1 cellular context compared by ENCODE assay signal in genomic region chr16:88811600-88811849, GRCh38.
TF ChIP-seq lines count a peak whose summit lies in the region.

No MANE protein-coding gene starts in this region.

TF ChIP-seq in K562, 482 proteins besides CTCF, POLR2A, EP300 and RAD21 (continued from another document and continues in another):
- TF ChIP-seq FUS (optimal IDR thresholded peaks at IDR 0.05; ENCODE audit: low read depth, low read length) (peak; percentile 76), OTX1 (CRISPR knock-in tag; IDR thresholded peaks at IDR 0.05) (0 out of 2 replicates have a peak, but pooled peaks have one; percentile 11), NFIC (IDR thresholded peaks at IDR 0.05) (no peak), HNRNPL (IDR thresholded peaks at IDR 0.05; ENCODE audit: low read depth, low read length) (0 out of 2 replicates have a peak, but pooled peaks have one; percentile 59), MAFF (IDR thresholded peaks at IDR 0.05; ENCODE audit: low read length) (no peak), IFI16 (CRISPR knock-in tag; IDR thresholded peaks at IDR 0.05) (no peak), TARDBP (IDR thresholded peaks at IDR 0.05) (no peak), PKNOX1 (IDR thresholded peaks at IDR 0.05) (no peak), SMAD3 (CRISPR knock-in tag; conservative IDR thresholded peaks at IDR 0.05) (no peak), TAF7 (tag; IDR thresholded peaks at IDR 0.05) (no peak), SMC3 (conservative IDR thresholded peaks at IDR 0.05; ENCODE audit: insufficient read depth, low read depth, low read length) (no peak), KDM1A (IDR thresholded peaks at IDR 0.05) (no peak), TCFL5 (CRISPR knock-in tag; conservative IDR thresholded peaks at IDR 0.05) (no peak), CSDE1 (IDR thresholded peaks at IDR 0.05) (no peak), ZNF253 (CRISPR knock-in tag; conservative IDR thresholded peaks at IDR 0.05) (no peak), PHF21A (IDR thresholded peaks at IDR 0.05; ENCODE audit: borderline replicate concordance, low read depth) (no peak), ARHGAP35 (IDR thresholded peaks at IDR 0.05; ENCODE audit: partially characterized antibody) (no peak), ZC3H11A (IDR thresholded peaks at IDR 0.05; ENCODE audit: low read depth, low read length) (no peak), IRF9 (tag; IDR thresholded peaks at IDR 0.05) (no peak), NFIX (CRISPR knock-in tag; IDR thresholded peaks at IDR 0.05; ENCODE audit: low read depth) (no peak), CGGBP1 (CRISPR knock-in tag; IDR thresholded peaks at IDR 0.05) (no peak), ADNP (tag; IDR thresholded peaks at IDR 0.05) (no peak), SIN3B (IDR thresholded peaks at IDR 0.05; ENCODE audit: low read depth) (no peak), SAP30 (IDR thresholded peaks at IDR 0.05; ENCODE audit: borderline replicate concordance, insufficient read depth, low read depth, low read length, poor library complexity, severe bottlenecking) (peak; percentile 89), EP400 (IDR thresholded peaks at IDR 0.05) (peak; percentile 89), ELF4 (CRISPR knock-in tag; IDR thresholded peaks at IDR 0.05) (no peak; the same call in 1 of the 2 replicates), HDAC1 (IDR thresholded peaks at IDR 0.05) (no peak), CHD4 (IDR thresholded peaks at IDR 0.05; ENCODE audit: insufficient read depth, insufficient replicate concordance, low read depth, low read length, poor library complexity, severe bottlenecking) (no peak), BCOR (IDR thresholded peaks at IDR 0.05) (no peak), SLC30A9 (CRISPR knock-in tag; IDR thresholded peaks at IDR 0.05) (no peak), GTF2A2 (tag; IDR thresholded peaks at IDR 0.05) (no peak), DLX4 (CRISPR knock-in tag; IDR thresholded peaks at IDR 0.05) (no peak), PCBP2 (IDR thresholded peaks at IDR 0.05; ENCODE audit: low read depth, low read length, poor library complexity, severe bottlenecking) (peak; percentile 18), FOXJ3 (CRISPR knock-in tag; IDR thresholded peaks at IDR 0.05) (no peak)
- TF ChIP-seq, protein P1, sequence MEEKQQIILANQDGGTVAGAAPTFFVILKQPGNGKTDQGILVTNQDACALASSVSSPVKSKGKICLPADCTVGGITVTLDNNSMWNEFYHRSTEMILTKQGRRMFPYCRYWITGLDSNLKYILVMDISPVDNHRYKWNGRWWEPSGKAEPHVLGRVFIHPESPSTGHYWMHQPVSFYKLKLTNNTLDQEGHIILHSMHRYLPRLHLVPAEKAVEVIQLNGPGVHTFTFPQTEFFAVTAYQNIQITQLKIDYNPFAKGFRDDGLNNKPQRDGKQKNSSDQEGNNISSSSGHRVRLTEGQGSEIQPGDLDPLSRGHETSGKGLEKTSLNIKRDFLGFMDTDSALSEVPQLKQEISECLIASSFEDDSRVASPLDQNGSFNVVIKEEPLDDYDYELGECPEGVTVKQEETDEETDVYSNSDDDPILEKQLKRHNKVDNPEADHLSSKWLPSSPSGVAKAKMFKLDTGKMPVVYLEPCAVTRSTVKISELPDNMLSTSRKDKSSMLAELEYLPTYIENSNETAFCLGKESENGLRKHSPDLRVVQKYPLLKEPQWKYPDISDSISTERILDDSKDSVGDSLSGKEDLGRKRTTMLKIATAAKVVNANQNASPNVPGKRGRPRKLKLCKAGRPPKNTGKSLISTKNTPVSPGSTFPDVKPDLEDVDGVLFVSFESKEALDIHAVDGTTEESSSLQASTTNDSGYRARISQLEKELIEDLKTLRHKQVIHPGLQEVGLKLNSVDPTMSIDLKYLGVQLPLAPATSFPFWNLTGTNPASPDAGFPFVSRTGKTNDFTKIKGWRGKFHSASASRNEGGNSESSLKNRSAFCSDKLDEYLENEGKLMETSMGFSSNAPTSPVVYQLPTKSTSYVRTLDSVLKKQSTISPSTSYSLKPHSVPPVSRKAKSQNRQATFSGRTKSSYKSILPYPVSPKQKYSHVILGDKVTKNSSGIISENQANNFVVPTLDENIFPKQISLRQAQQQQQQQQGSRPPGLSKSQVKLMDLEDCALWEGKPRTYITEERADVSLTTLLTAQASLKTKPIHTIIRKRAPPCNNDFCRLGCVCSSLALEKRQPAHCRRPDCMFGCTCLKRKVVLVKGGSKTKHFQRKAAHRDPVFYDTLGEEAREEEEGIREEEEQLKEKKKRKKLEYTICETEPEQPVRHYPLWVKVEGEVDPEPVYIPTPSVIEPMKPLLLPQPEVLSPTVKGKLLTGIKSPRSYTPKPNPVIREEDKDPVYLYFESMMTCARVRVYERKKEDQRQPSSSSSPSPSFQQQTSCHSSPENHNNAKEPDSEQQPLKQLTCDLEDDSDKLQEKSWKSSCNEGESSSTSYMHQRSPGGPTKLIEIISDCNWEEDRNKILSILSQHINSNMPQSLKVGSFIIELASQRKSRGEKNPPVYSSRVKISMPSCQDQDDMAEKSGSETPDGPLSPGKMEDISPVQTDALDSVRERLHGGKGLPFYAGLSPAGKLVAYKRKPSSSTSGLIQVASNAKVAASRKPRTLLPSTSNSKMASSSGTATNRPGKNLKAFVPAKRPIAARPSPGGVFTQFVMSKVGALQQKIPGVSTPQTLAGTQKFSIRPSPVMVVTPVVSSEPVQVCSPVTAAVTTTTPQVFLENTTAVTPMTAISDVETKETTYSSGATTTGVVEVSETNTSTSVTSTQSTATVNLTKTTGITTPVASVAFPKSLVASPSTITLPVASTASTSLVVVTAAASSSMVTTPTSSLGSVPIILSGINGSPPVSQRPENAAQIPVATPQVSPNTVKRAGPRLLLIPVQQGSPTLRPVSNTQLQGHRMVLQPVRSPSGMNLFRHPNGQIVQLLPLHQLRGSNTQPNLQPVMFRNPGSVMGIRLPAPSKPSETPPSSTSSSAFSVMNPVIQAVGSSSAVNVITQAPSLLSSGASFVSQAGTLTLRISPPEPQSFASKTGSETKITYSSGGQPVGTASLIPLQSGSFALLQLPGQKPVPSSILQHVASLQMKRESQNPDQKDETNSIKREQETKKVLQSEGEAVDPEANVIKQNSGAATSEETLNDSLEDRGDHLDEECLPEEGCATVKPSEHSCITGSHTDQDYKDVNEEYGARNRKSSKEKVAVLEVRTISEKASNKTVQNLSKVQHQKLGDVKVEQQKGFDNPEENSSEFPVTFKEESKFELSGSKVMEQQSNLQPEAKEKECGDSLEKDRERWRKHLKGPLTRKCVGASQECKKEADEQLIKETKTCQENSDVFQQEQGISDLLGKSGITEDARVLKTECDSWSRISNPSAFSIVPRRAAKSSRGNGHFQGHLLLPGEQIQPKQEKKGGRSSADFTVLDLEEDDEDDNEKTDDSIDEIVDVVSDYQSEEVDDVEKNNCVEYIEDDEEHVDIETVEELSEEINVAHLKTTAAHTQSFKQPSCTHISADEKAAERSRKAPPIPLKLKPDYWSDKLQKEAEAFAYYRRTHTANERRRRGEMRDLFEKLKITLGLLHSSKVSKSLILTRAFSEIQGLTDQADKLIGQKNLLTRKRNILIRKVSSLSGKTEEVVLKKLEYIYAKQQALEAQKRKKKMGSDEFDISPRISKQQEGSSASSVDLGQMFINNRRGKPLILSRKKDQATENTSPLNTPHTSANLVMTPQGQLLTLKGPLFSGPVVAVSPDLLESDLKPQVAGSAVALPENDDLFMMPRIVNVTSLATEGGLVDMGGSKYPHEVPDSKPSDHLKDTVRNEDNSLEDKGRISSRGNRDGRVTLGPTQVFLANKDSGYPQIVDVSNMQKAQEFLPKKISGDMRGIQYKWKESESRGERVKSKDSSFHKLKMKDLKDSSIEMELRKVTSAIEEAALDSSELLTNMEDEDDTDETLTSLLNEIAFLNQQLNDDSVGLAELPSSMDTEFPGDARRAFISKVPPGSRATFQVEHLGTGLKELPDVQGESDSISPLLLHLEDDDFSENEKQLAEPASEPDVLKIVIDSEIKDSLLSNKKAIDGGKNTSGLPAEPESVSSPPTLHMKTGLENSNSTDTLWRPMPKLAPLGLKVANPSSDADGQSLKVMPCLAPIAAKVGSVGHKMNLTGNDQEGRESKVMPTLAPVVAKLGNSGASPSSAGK (IDR thresholded peaks at IDR 0.05): peak; percentile 71
- TF ChIP-seq, protein P2, sequence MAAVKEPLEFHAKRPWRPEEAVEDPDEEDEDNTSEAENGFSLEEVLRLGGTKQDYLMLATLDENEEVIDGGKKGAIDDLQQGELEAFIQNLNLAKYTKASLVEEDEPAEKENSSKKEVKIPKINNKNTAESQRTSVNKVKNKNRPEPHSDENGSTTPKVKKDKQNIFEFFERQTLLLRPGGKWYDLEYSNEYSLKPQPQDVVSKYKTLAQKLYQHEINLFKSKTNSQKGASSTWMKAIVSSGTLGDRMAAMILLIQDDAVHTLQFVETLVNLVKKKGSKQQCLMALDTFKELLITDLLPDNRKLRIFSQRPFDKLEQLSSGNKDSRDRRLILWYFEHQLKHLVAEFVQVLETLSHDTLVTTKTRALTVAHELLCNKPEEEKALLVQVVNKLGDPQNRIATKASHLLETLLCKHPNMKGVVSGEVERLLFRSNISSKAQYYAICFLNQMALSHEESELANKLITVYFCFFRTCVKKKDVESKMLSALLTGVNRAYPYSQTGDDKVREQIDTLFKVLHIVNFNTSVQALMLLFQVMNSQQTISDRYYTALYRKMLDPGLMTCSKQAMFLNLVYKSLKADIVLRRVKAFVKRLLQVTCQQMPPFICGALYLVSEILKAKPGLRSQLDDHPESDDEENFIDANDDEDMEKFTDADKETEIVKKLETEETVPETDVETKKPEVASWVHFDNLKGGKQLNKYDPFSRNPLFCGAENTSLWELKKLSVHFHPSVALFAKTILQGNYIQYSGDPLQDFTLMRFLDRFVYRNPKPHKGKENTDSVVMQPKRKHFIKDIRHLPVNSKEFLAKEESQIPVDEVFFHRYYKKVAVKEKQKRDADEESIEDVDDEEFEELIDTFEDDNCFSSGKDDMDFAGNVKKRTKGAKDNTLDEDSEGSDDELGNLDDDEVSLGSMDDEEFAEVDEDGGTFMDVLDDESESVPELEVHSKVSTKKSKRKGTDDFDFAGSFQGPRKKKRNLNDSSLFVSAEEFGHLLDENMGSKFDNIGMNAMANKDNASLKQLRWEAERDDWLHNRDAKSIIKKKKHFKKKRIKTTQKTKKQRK (IDR thresholded peaks at IDR 0.05; ENCODE audit: borderline replicate concordance, low read depth, low read length): no peak
- TF ChIP-seq, protein P3, sequence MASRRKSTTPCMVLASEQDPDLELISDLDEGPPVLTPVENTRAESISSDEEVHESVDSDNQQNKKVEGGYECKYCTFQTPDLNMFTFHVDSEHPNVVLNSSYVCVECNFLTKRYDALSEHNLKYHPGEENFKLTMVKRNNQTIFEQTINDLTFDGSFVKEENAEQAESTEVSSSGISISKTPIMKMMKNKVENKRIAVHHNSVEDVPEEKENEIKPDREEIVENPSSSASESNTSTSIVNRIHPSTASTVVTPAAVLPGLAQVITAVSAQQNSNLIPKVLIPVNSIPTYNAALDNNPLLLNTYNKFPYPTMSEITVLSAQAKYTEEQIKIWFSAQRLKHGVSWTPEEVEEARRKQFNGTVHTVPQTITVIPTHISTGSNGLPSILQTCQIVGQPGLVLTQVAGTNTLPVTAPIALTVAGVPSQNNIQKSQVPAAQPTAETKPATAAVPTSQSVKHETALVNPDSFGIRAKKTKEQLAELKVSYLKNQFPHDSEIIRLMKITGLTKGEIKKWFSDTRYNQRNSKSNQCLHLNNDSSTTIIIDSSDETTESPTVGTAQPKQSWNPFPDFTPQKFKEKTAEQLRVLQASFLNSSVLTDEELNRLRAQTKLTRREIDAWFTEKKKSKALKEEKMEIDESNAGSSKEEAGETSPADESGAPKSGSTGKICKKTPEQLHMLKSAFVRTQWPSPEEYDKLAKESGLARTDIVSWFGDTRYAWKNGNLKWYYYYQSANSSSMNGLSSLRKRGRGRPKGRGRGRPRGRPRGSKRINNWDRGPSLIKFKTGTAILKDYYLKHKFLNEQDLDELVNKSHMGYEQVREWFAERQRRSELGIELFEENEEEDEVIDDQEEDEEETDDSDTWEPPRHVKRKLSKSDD (conservative IDR thresholded peaks at IDR 0.05; ENCODE audit: low read length): no peak
- TF ChIP-seq, protein P4, sequence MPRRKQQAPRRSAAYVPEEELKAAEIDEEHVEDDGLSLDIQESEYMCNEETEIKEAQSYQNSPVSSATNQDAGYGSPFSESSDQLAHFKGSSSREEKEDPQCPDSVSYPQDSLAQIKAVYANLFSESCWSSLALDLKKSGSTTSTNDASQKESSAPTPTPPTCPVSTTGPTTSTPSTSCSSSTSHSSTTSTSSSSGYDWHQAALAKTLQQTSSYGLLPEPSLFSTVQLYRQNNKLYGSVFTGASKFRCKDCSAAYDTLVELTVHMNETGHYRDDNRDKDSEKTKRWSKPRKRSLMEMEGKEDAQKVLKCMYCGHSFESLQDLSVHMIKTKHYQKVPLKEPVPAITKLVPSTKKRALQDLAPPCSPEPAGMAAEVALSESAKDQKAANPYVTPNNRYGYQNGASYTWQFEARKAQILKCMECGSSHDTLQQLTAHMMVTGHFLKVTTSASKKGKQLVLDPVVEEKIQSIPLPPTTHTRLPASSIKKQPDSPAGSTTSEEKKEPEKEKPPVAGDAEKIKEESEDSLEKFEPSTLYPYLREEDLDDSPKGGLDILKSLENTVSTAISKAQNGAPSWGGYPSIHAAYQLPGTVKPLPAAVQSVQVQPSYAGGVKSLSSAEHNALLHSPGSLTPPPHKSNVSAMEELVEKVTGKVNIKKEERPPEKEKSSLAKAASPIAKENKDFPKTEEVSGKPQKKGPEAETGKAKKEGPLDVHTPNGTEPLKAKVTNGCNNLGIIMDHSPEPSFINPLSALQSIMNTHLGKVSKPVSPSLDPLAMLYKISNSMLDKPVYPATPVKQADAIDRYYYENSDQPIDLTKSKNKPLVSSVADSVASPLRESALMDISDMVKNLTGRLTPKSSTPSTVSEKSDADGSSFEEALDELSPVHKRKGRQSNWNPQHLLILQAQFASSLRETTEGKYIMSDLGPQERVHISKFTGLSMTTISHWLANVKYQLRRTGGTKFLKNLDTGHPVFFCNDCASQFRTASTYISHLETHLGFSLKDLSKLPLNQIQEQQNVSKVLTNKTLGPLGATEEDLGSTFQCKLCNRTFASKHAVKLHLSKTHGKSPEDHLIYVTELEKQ (CRISPR knock-in tag; IDR thresholded peaks at IDR 0.05): no peak
